Comparison of ENCODE assay signal across 8 cellular contexts in the genomic region with DNA sequence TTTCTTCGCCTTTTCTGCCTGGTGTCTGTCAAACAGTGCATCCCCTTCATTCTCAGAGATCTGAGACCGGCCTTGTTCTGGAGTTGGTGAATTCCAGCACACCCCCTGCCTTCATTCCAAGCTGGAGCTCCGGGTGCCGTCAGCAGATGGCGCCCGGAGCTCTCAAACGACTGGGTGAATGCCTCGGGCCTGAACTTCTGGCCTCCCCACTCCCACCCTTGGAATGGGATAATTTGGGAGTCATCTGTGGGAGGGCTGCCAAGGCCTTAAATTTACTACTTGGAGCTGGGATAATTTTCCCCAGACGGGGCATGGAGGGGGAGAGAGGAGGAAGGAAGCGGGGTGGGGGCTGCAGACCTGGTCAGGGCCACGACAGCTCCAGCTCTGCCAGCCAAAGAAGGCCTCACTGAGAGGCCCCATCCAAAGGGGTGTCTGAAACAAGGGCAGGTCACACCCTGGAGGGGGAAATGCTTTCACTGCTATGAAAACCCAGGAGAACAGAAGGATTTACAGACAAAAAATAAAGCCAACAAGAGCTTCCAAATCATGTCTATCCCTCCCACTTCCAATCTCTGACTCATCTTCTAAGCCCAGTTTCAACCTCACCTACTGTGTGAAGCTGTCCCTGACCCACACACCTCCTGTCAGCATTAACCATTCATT.
DNase-seq lines count a peak whose midpoint lies in the region; ATAC-seq and TF ChIP-seq lines count a peak whose summit lies in the region.

No MANE protein-coding gene starts in this region.

- no peak overlapping the region for H4K12ac ChIP-seq in trophoblast cell (ENCODE audit: low read depth, low read length)

- H3K27me3 ChIP-seq in BJ (ENCODE audit: control insufficient read depth, insufficient read depth, low read length) (peaks cover 22% of the 10 kb centered on the region), trophoblast cell (ENCODE audit: insufficient read depth, low read length) (no peaks in the 10 kb centered on the region)

- no peak overlapping the region for H3K27ac Mint-ChIP-seq in activated naive CD4-positive, alpha-beta T cell treated with anti-CD3 and anti-CD28 coated beads for 36 hours

- CTCF ChIA-PET in BJ (lab: Yijun Ruan, JAX), result interaction anchor here (0.7 to 8.3 kb wide), 36 partner anchors 9 to 1313 kb away, joined by 3 to 241 read pairs (median 4); a partner anchor contains a TSS
- CTCF ChIA-PET in activated naive CD4-positive, alpha-beta T cell treated with anti-CD3 and anti-CD28 coated beads for 36 hours (lab: Charles Lee), result interaction anchor here (0.6 to 3.3 kb wide), 20 partner anchors 14 to 563 kb away, joined by 3 to 33 read pairs (median 3); no protein-coding TSS in a partner anchor

- intact Hi-C loops in activated naive CD4-positive, alpha-beta T cell treated with anti-CD3 and anti-CD28 coated beads for 36 hours (cut with micrococcal nuclease), result loop anchor here (1.0 kb wide), 2 partner anchors 357 to 534 kb away; no protein-coding TSS in a partner anchor

- no peaks in the 10 kb centered on the region for H3K9me3 Mint-ChIP-seq in activated naive CD4-positive, alpha-beta T cell treated with anti-CD3 and anti-CD28 coated beads for 36 hours

- no peaks in the 10 kb centered on the region for H3K9me3 ChIP-seq in trophoblast cell (ENCODE audit: insufficient read depth, low read depth, low read length)

- peaks cover 15% of the 10 kb centered on the region for H3K79me1 ChIP-seq in trophoblast cell (ENCODE audit: low read length)

- no peak overlapping the region for H2AFZ ChIP-seq in trophoblast cell (ENCODE audit: insufficient read depth, low read length, poor library complexity)

- H3K4ac ChIP-seq in trophoblast cell (ENCODE audit: low read depth, low read length), result no peak overlapping the region

- peaks cover 9% of the 10 kb centered on the region for H3K4me1 Mint-ChIP-seq in activated naive CD4-positive, alpha-beta T cell treated with anti-CD3 and anti-CD28 coated beads for 36 hours (ENCODE audit: low read depth)

- ATAC-seq in GM21825 (IDR thresholded peaks at IDR 0.05; ENCODE audit: unreplicated experiment), result no peak
- no peak for ATAC-seq in GM21717 (IDR thresholded peaks at IDR 0.05; ENCODE audit: unreplicated experiment)

- H4K91ac ChIP-seq in trophoblast cell (ENCODE audit: low read depth, low read length), result peak overlapping the region; percentile 82

- H3K4me2 ChIP-seq in trophoblast cell (ENCODE audit: low read length), result peak overlapping the region; percentile 8

- POLR2A ChIA-PET in BJ (lab: Charles Lee), result no interaction called here

- no peaks in the 10 kb centered on the region for H3K36me3 Mint-ChIP-seq in activated naive CD4-positive, alpha-beta T cell treated with anti-CD3 and anti-CD28 coated beads for 36 hours (ENCODE audit: low read depth)

- no peak overlapping the region for H3K4me3 Mint-ChIP-seq in activated naive CD4-positive, alpha-beta T cell treated with anti-CD3 and anti-CD28 coated beads for 36 hours

- peak overlapping the region; percentile 12 for H3K27ac ChIP-seq in trophoblast cell (ENCODE audit: low read depth, low read length)

- no peak overlapping the region for H3K23ac ChIP-seq in trophoblast cell (ENCODE audit: low read length)

- WGBS in trophoblast cell (ENCODE audit: extremely low coverage, insufficient coverage, insufficient read length), result no CpG with 5 or more reads among the region's 11 CpGs

- no peak overlapping the region for H3K18ac ChIP-seq in trophoblast cell (ENCODE audit: low read length)

- H3K36me3 ChIP-seq in BJ (ENCODE audit: control insufficient read depth, insufficient read depth, low read length) (no peaks in the 10 kb centered on the region), trophoblast cell (ENCODE audit: control insufficient read depth in 1 of 2, insufficient read depth in 2 of 2, low read length in 2 of 2) (no peaks in the 10 kb centered on the region)

- H3K4me3 ChIP-seq in BJ (ENCODE audit: low read depth, low read length) (no peak overlapping the region), trophoblast cell (ENCODE audit: low read depth, low read length) (no peak overlapping the region)

- H2BK12ac ChIP-seq in trophoblast cell (ENCODE audit: low read length), result peak overlapping the region; percentile 75

- peaks cover 25% of the 10 kb centered on the region for H3K27me3 Mint-ChIP-seq in activated naive CD4-positive, alpha-beta T cell treated with anti-CD3 and anti-CD28 coated beads for 36 hours (ENCODE audit: low read depth)

- no peak overlapping the region for H3K14ac ChIP-seq in trophoblast cell (ENCODE audit: low read length)

- peak overlapping the region; percentile 37 for H2AK5ac ChIP-seq in trophoblast cell (ENCODE audit: low read length)

- TF ChIP-seq CTCF in BJ (IDR thresholded peaks at IDR 0.05; ENCODE audit: insufficient read depth, low read depth, low read length), result peak; percentile 92

- peaks cover 33 to 38% of the 10 kb centered on the region in 2 experiments for H3K4me1 ChIP-seq in trophoblast cell (ENCODE audit: control insufficient read depth in 1 of 2, insufficient read depth in 2 of 2, low read length in 2 of 2)

- H3K9ac ChIP-seq in trophoblast cell (ENCODE audit: low read length), result no peak overlapping the region

- no peak for DNase-seq in BJ (ENCODE audit: low read depth)
- peak; percentile 76 for DNase-seq in H4 (ENCODE audit: low spot score)
- peak; percentile 40 for DNase-seq in NCI-H526 treated with DMSO at 0.1 percent for 48 hours (lab: John Stamatoyannopoulos, UW)
- peak; percentile 49 for DNase-seq in activated naive CD4-positive, alpha-beta T cell treated with anti-CD3 and anti-CD28 coated beads for 36 hours
- peak; percentile 77 for DNase-seq in glomerular visceral epithelial cell (ENCODE audit: extremely low spot score)
- DNase-seq in trophoblast cell, result peak; percentile 92 to 94

- H2BK5ac ChIP-seq in trophoblast cell (ENCODE audit: low read depth, low read length, poor library complexity), result no peak overlapping the region

- no peaks in the 10 kb centered on the region for H3K79me2 ChIP-seq in trophoblast cell (ENCODE audit: control insufficient read depth, insufficient read depth, low read length, poor library complexity)

- peak overlapping the region; percentile 51 for H4K8ac ChIP-seq in trophoblast cell (ENCODE audit: low read depth, low read length)

- H2BK120ac ChIP-seq in trophoblast cell (ENCODE audit: insufficient read depth, low read length, poor library complexity), result peak overlapping the region; percentile 30
